Comparison of ENCODE assay signal across 11 cellular contexts in genomic region chr2:28956890-28957289, GRCh38. TPM values are rescaled to one million over a fixed set of nuclear protein-coding genes. Genes with fewer than 3 reads are reported as not detected.
DNase-seq lines count a peak whose midpoint lies in the region; ATAC-seq and TF ChIP-seq lines count a peak whose summit lies in the region.
"Had no signal": no experiment of that assay in that cellular context is flagged by ENCODE, and none has a peak within 500 bp of the region (broad histone marks: within the 10 kb centered on the region; RNA-seq: fewer than 3 reads in every experiment).

No MANE protein-coding gene starts in this region.

- H3K27me3 ChIP-seq in Loucy (ENCODE audit: insufficient read depth, low read length, poor library complexity, severe bottlenecking), result no peaks in the 10 kb centered on the region
- H3K27me3 ChIP-seq in neural progenitor cell, result peaks cover 6% of the 10 kb centered on the region

- no peaks in the 10 kb centered on the region for H3K36me3 Mint-ChIP-seq in neural progenitor cell
- H3K36me3 Mint-ChIP-seq: IgD-negative memory B cell had no signal

- H3K27ac Mint-ChIP-seq in neural progenitor cell, result no peak overlapping the region
- H3K27ac Mint-ChIP-seq: activated B cell treated with CpG ODN at 0.5 μM for 24 hours, IgD-negative memory B cell had no signal

- H3K9me3 ChIP-seq in Loucy (ENCODE audit: insufficient read depth, low read depth, low read length) (no peaks in the 10 kb centered on the region), neural progenitor cell (ENCODE audit: low read depth) (no peaks in the 10 kb centered on the region)

- H3K4me3 Mint-ChIP-seq in neural progenitor cell, result no peak overlapping the region
- H3K4me3 Mint-ChIP-seq: activated B cell treated with CpG ODN at 0.5 μM for 24 hours, IgD-negative memory B cell had no signal

- no peaks in the 10 kb centered on the region for H4K20me1 ChIP-seq in Loucy (ENCODE audit: insufficient read depth, low read length, poor library complexity, severe bottlenecking)
- peaks cover 3% of the 10 kb centered on the region for H4K20me1 ChIP-seq in neural progenitor cell (ENCODE audit: low read depth)

- no peaks in the 10 kb centered on the region for H3K9me2 ChIP-seq in Loucy (replicated peaks; ENCODE audit: low read depth, low read length)

- H3K4me1 ChIP-seq in Loucy (ENCODE audit: insufficient read depth, low read length, poor library complexity, severe bottlenecking) (no peaks in the 10 kb centered on the region), neural progenitor cell (peaks cover 22% of the 10 kb centered on the region)

- peaks cover 8% of the 10 kb centered on the region for H3K27me3 Mint-ChIP-seq in neural progenitor cell (ENCODE audit: insufficient read depth, low read depth)
- H3K27me3 Mint-ChIP-seq: IgD-negative memory B cell had no signal

- H3K79me2 ChIP-seq in Loucy (ENCODE audit: insufficient read depth, low read length) (no peaks in the 10 kb centered on the region), neural progenitor cell (ENCODE audit: low read depth) (no peaks in the 10 kb centered on the region)

- no peak overlapping the region for H3K27ac ChIP-seq in neural progenitor cell

- no peak for ATAC-seq in HG02938 (IDR thresholded peaks at IDR 0.05; ENCODE audit: unreplicated experiment)

- no peaks in the 10 kb centered on the region for H3K9me3 Mint-ChIP-seq in neural progenitor cell
- H3K9me3 Mint-ChIP-seq: activated B cell treated with CpG ODN at 0.5 μM for 24 hours, IgD-negative memory B cell had no signal

- H3K4me1 Mint-ChIP-seq in neural progenitor cell, result peaks cover 51% of the 10 kb centered on the region
- H3K4me1 Mint-ChIP-seq: activated B cell treated with CpG ODN at 0.5 μM for 24 hours had no signal

- H3F3A ChIP-seq in Loucy (ENCODE audit: low read depth) (no peaks in the 10 kb centered on the region), neural progenitor cell (ENCODE audit: low read depth) (peaks cover 17% of the 10 kb centered on the region)

- DNase-seq in NCI-H1417 (lab: John Stamatoyannopoulos, UW) (peak in 2 of 3 experiments; percentile 24 to 68), NCI-H1417 treated with DMSO at 0.1 percent for 48 hours (lab: John Stamatoyannopoulos, UW) (no peak), cardiac fibroblast (ENCODE audit: low read depth in 2 of 2) (peak; percentile 15 to 49), neural progenitor cell (ENCODE audit: low spot score) (no peak), NCI-H2029 treated with DMSO at 0.1 percent for 48 hours (lab: John Stamatoyannopoulos, UW) (no peak)
- DNase-seq in effector CD4-positive, alpha-beta T cell, result no peak
- DNase-seq: activated B cell treated with CpG ODN at 0.5 μM for 24 hours, AML-193 had no signal

- H3K9ac ChIP-seq in Loucy (ENCODE audit: low read depth, low read length, poor library complexity, severe bottlenecking), result no peak overlapping the region
- H3K9ac ChIP-seq in neural progenitor cell, result no peak overlapping the region

- H3K4me2 ChIP-seq in Loucy (ENCODE audit: low read depth, low read length, poor library complexity, severe bottlenecking), result peak overlapping the region; percentile 70
- H3K4me2 ChIP-seq in neural progenitor cell, result peak overlapping the region; percentile 58

- H3K36me3 ChIP-seq in Loucy (ENCODE audit: insufficient read depth, low read length) (no peaks in the 10 kb centered on the region), neural progenitor cell (no peaks in the 10 kb centered on the region)

- peak overlapping the region; percentile 57 for H2AFZ ChIP-seq in Loucy (ENCODE audit: low read length)
- H2AFZ ChIP-seq in neural progenitor cell (replicated peaks), result peak overlapping the region; percentile 30

- TF ChIP-seq CTCF in Loucy (conservative IDR thresholded peaks at IDR 0.05; ENCODE audit: low read length) (peak; percentile 52), cardiac fibroblast (IDR thresholded peaks at IDR 0.05; ENCODE audit: low read depth, low read length) (peak; percentile 29), neural progenitor cell (IDR thresholded peaks at IDR 0.05) (peak; percentile 53)

- peak overlapping the region; percentile 60 for H3K4me3 ChIP-seq in Loucy (ENCODE audit: low read length, poor library complexity, severe bottlenecking)
- H3K4me3 ChIP-seq in cardiac fibroblast (replicated peaks in 1 of 2; ENCODE audit: low read depth in 2 of 2, low read length in 2 of 2), result no peak overlapping the region
- H3K4me3 ChIP-seq in neural progenitor cell, result peak overlapping the region; percentile 8

RNA-seq across cellular contexts. Expression of gene TOGARAM2, which starts 24.2 kb away (rescaled TPM):
- 0.04 and 0.62 TPM in 2 replicates for total RNA-seq in neural progenitor cell (ENCODE audit: low replicate concordance)
- total RNA-seq: activated B cell treated with CpG ODN at 0.5 μM for 24 hours had no signal

Comparison
In these comparisons a context has a peak if more than half of its experiments do, and no peak if none do; other contexts are left out.
1. DNase-seq: peak in NCI-H1417 (2 of 3) and cardiac fibroblast (2 of 2); none in NCI-H1417 treated with DMSO at 0.1 percent for 48 hours (single experiment), neural progenitor cell (single experiment), effector CD4-positive, alpha-beta T cell (single experiment) and NCI-H2029 treated with DMSO at 0.1 percent for 48 hours (single experiment).
2. H3K4me3 ChIP-seq: peak in Loucy (single experiment) and neural progenitor cell (single experiment); none in cardiac fibroblast (0 of 2).
3. Peak in every context shown above with its lines, with median percentiles within 50 percentile points of each other: CTCF ChIP-seq.